1 cellular context compared by ENCODE assay signal in genomic region chr5:67208403-67208802, GRCh38.
TF ChIP-seq lines count a peak whose summit lies in the region.

No MANE protein-coding gene starts in this region.

TF ChIP-seq in H1, 55 proteins besides CTCF, POLR2A, EP300 and RAD21 (continued from another document):
- TF ChIP-seq USF2 (IDR thresholded peaks at IDR 0.05; ENCODE audit: low read length): no peak
- TF ChIP-seq BRCA1 (IDR thresholded peaks at IDR 0.05; ENCODE audit: low read depth, low read length): no peak
- TF ChIP-seq SIRT6 (IDR thresholded peaks at IDR 0.05; ENCODE audit: low read length): no peak
- no peak for TF ChIP-seq KDM5A (IDR thresholded peaks at IDR 0.05; ENCODE audit: low read length)
